In genomic region chr14:58794993-58795762, GRCh38 we compare ENCODE assay signal across 17 cellular contexts.
DNase-seq lines count a peak whose midpoint lies in the region; ATAC-seq, FAIRE-seq and TF ChIP-seq lines count a peak whose summit lies in the region.
"Had no signal": no experiment of that assay in that cellular context is flagged by ENCODE, and none has a peak within 500 bp of the region (broad histone marks: within the 10 kb centered on the region; RNA-seq: fewer than 3 reads in every experiment).

No MANE protein-coding gene starts in this region.

- peak; percentile 46 for FAIRE-seq in GM12892 (lab: Jason Lieb, UNC)
- FAIRE-seq: H1 had no signal

- H3K4me2 ChIP-seq in OCI-LY3 (ENCODE audit: low read length), result peak overlapping the region; percentile 82
- H3K4me2 ChIP-seq: BLaER1 treated with 17β-estradiol and CSF1 and Interleukin-3, amounts not matched to agents 10 nM and 100 nM had no signal

- H2AFZ ChIP-seq in OCI-LY3 (ENCODE audit: low read depth, low read length), result no peak overlapping the region

- H3K27me3 ChIP-seq in OCI-LY3 (ENCODE audit: low read depth, low read length), result no peaks in the 10 kb centered on the region
- H3K27me3 ChIP-seq: BLaER1 treated with 17β-estradiol and CSF1 and Interleukin-3, amounts not matched to agents 10 nM and 100 nM; SJCRH30 had no signal

- H4K20me1 ChIP-seq in OCI-LY3 (ENCODE audit: insufficient read depth, low read length), result no peaks in the 10 kb centered on the region
- H4K20me1 ChIP-seq: BLaER1 treated with 17β-estradiol and CSF1 and Interleukin-3, amounts not matched to agents 10 nM and 100 nM had no signal

- TF ChIP-seq CTCF in OCI-LY3 (IDR thresholded peaks at IDR 0.05; ENCODE audit: low read depth, low read length), result peak; percentile 60

- DNase-seq in GM12892 (ENCODE audit: insufficient read length), result no peak
- DNase-seq in superior temporal gyrus (ENCODE audit: extremely low spot score), result peak; percentile 9
- DNase-seq in NCI-H2029 treated with DMSO at 0.1 percent for 48 hours (lab: John Stamatoyannopoulos, UW), result no peak
- no peak for DNase-seq in hepatic stellate cell (ENCODE audit: low spot score)
- no peak for DNase-seq in SKM-1 (lab: John Stamatoyannopoulos, UW; ENCODE audit: unreplicated experiment)
- DNase-seq: CD8-positive, alpha-beta memory T cell; IMR-90; NCI-H1417 treated with DMSO at 0.1 percent for 48 hours; NCI-H1930; NCI-H345; NCI-H524 treated with DMSO at 0.1 percent for 48 hours; SJCRH30 had no signal

- H3K27ac ChIP-seq in OCI-LY3 (ENCODE audit: low read length), result peak overlapping the region; percentile 92
- H3K27ac ChIP-seq: BLaER1 treated with 17β-estradiol and CSF1 and Interleukin-3, amounts not matched to agents 10 nM and 100 nM; SJCRH30 had no signal

- H3K79me2 ChIP-seq in OCI-LY3 (ENCODE audit: low read length), result no peaks in the 10 kb centered on the region

- H3K9ac ChIP-seq in OCI-LY3 (ENCODE audit: low read length), result peak overlapping the region; percentile 81
- H3K9ac ChIP-seq: BLaER1 treated with 17β-estradiol and CSF1 and Interleukin-3, amounts not matched to agents 10 nM and 100 nM had no signal

- H3K4me1 ChIP-seq in OCI-LY3 (ENCODE audit: low read length), result peaks cover 66% of the 10 kb centered on the region
- H3K4me1 ChIP-seq: SJCRH30 had no signal

- no peak for TF ChIP-seq POLR2A in GM12892 (IDR thresholded peaks at IDR 0.05; ENCODE audit: low read depth, low read length)

- ATAC-seq in GM19468 (IDR thresholded peaks at IDR 0.05; ENCODE audit: extremely low read depth, unreplicated experiment), result peak; percentile 16
- ATAC-seq: Panc1 had no signal

- H3K4me3 ChIP-seq in OCI-LY3 (ENCODE audit: low read length), result peak overlapping the region; percentile 64
- H3K4me3 ChIP-seq: BLaER1 treated with 17β-estradiol and CSF1 and Interleukin-3, amounts not matched to agents 10 nM and 100 nM; SJCRH30 had no signal

- no peaks in the 10 kb centered on the region for H3K36me3 ChIP-seq in OCI-LY3 (replicated peaks; ENCODE audit: low read depth, low read length)
- H3K36me3 ChIP-seq: BLaER1 treated with 17β-estradiol and CSF1 and Interleukin-3, amounts not matched to agents 10 nM and 100 nM; SJCRH30 had no signal

- no peaks in the 10 kb centered on the region for H3K9me3 ChIP-seq in OCI-LY3 (ENCODE audit: insufficient read depth, low read length)
- H3K9me3 ChIP-seq: BLaER1 treated with 17β-estradiol and CSF1 and Interleukin-3, amounts not matched to agents 10 nM and 100 nM; SJCRH30 had no signal
